ENCODE assay signal across 1 cellular context in genomic region chr7:100829150-100829716, GRCh38.
A peak's percentile ranks its signal among the peaks of the same experiment; 100 is the strongest.
TF ChIP-seq lines count a peak whose summit lies in the region.

No MANE protein-coding gene starts in this region.

TF ChIP-seq in K562, 482 proteins besides CTCF, POLR2A, EP300 and RAD21 (continued from another document and continues in another):
- TF ChIP-seq, protein P1, sequence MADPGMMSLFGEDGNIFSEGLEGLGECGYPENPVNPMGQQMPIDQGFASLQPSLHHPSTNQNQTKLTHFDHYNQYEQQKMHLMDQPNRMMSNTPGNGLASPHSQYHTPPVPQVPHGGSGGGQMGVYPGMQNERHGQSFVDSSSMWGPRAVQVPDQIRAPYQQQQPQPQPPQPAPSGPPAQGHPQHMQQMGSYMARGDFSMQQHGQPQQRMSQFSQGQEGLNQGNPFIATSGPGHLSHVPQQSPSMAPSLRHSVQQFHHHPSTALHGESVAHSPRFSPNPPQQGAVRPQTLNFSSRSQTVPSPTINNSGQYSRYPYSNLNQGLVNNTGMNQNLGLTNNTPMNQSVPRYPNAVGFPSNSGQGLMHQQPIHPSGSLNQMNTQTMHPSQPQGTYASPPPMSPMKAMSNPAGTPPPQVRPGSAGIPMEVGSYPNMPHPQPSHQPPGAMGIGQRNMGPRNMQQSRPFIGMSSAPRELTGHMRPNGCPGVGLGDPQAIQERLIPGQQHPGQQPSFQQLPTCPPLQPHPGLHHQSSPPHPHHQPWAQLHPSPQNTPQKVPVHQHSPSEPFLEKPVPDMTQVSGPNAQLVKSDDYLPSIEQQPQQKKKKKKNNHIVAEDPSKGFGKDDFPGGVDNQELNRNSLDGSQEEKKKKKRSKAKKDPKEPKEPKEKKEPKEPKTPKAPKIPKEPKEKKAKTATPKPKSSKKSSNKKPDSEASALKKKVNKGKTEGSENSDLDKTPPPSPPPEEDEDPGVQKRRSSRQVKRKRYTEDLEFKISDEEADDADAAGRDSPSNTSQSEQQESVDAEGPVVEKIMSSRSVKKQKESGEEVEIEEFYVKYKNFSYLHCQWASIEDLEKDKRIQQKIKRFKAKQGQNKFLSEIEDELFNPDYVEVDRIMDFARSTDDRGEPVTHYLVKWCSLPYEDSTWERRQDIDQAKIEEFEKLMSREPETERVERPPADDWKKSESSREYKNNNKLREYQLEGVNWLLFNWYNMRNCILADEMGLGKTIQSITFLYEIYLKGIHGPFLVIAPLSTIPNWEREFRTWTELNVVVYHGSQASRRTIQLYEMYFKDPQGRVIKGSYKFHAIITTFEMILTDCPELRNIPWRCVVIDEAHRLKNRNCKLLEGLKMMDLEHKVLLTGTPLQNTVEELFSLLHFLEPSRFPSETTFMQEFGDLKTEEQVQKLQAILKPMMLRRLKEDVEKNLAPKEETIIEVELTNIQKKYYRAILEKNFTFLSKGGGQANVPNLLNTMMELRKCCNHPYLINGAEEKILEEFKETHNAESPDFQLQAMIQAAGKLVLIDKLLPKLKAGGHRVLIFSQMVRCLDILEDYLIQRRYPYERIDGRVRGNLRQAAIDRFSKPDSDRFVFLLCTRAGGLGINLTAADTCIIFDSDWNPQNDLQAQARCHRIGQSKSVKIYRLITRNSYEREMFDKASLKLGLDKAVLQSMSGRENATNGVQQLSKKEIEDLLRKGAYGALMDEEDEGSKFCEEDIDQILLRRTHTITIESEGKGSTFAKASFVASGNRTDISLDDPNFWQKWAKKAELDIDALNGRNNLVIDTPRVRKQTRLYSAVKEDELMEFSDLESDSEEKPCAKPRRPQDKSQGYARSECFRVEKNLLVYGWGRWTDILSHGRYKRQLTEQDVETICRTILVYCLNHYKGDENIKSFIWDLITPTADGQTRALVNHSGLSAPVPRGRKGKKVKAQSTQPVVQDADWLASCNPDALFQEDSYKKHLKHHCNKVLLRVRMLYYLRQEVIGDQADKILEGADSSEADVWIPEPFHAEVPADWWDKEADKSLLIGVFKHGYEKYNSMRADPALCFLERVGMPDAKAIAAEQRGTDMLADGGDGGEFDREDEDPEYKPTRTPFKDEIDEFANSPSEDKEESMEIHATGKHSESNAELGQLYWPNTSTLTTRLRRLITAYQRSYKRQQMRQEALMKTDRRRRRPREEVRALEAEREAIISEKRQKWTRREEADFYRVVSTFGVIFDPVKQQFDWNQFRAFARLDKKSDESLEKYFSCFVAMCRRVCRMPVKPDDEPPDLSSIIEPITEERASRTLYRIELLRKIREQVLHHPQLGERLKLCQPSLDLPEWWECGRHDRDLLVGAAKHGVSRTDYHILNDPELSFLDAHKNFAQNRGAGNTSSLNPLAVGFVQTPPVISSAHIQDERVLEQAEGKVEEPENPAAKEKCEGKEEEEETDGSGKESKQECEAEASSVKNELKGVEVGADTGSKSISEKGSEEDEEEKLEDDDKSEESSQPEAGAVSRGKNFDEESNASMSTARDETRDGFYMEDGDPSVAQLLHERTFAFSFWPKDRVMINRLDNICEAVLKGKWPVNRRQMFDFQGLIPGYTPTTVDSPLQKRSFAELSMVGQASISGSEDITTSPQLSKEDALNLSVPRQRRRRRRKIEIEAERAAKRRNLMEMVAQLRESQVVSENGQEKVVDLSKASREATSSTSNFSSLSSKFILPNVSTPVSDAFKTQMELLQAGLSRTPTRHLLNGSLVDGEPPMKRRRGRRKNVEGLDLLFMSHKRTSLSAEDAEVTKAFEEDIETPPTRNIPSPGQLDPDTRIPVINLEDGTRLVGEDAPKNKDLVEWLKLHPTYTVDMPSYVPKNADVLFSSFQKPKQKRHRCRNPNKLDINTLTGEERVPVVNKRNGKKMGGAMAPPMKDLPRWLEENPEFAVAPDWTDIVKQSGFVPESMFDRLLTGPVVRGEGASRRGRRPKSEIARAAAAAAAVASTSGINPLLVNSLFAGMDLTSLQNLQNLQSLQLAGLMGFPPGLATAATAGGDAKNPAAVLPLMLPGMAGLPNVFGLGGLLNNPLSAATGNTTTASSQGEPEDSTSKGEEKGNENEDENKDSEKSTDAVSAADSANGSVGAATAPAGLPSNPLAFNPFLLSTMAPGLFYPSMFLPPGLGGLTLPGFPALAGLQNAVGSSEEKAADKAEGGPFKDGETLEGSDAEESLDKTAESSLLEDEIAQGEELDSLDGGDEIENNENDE (IDR thresholded peaks at IDR 0.05; ENCODE audit: low read depth, low read length), result no peak
- TF ChIP-seq ZNF584 (CRISPR knock-in tag; IDR thresholded peaks at IDR 0.05; ENCODE audit: low read depth) (no peak), RBM25 (IDR thresholded peaks at IDR 0.05; ENCODE audit: low read depth, low read length, severe bottlenecking) (no peak), NFRKB (IDR thresholded peaks at IDR 0.05; ENCODE audit: low read depth) (no peak), RNF2 (IDR thresholded peaks at IDR 0.05) (peak; percentile 76; the same call in 1 of the 2 replicates), ZBTB17 (CRISPR knock-in tag; IDR thresholded peaks at IDR 0.05) (no peak), ZNF23 (CRISPR knock-in tag; IDR thresholded peaks at IDR 0.05) (no peak), BRD9 (IDR thresholded peaks at IDR 0.05; ENCODE audit: low read depth, partially characterized antibody) (peak; percentile 55), FOXJ2 (tag; IDR thresholded peaks at IDR 0.05) (no peak), TCF3 (CRISPR knock-in tag; IDR thresholded peaks at IDR 0.05) (peak; percentile 95), DPF2 (IDR thresholded peaks at IDR 0.05) (peak; percentile 91), MBD2 (IDR thresholded peaks at IDR 0.05; ENCODE audit: borderline replicate concordance, low read depth) (0 out of 2 replicates have a peak, but pooled peaks have one; percentile 67), HCFC1 (IDR thresholded peaks at IDR 0.05; ENCODE audit: low read depth, low read length) (no peak), ZNF707 (CRISPR knock-in tag; conservative IDR thresholded peaks at IDR 0.05) (no peak), BHLHE40 (IDR thresholded peaks at IDR 0.05; ENCODE audit: low read length) (peak; percentile 29; the same call in 1 of the 2 replicates), MAX (CRISPR knock-in tag; IDR thresholded peaks at IDR 0.05) (no peak), MCM3 (IDR thresholded peaks at IDR 0.05) (no peak), ZBTB7A (IDR thresholded peaks at IDR 0.05; ENCODE audit: borderline replicate concordance, control insufficient read depth, low read depth, low read length) (peak; percentile 95; the same call in 1 of the 2 replicates), CHD4 (IDR thresholded peaks at IDR 0.05; ENCODE audit: insufficient read depth, insufficient replicate concordance, low read depth, low read length, poor library complexity, severe bottlenecking) (no peak), DDX20 (tag; IDR thresholded peaks at IDR 0.05; ENCODE audit: low read depth) (no peak), CREB1 (IDR thresholded peaks at IDR 0.05) (no peak; the same call in 1 of the 2 replicates), CREB1 (CRISPR knock-in tag; IDR thresholded peaks at IDR 0.05) (no peak), NFXL1 (CRISPR knock-in tag; IDR thresholded peaks at IDR 0.05) (no peak), BCL6 (CRISPR knock-in tag; IDR thresholded peaks at IDR 0.05) (no peak), SMARCA5 (IDR thresholded peaks at IDR 0.05) (peak; percentile 26; the same call in 1 of the 2 replicates), HNRNPUL1 (IDR thresholded peaks at IDR 0.05; ENCODE audit: low read length) (no peak), PHTF2 (CRISPR knock-in tag; IDR thresholded peaks at IDR 0.05) (no peak), RBM14 (IDR thresholded peaks at IDR 0.05; ENCODE audit: borderline replicate concordance, insufficient read depth, low read depth, low read length) (no peak)
- TF ChIP-seq, protein P2, sequence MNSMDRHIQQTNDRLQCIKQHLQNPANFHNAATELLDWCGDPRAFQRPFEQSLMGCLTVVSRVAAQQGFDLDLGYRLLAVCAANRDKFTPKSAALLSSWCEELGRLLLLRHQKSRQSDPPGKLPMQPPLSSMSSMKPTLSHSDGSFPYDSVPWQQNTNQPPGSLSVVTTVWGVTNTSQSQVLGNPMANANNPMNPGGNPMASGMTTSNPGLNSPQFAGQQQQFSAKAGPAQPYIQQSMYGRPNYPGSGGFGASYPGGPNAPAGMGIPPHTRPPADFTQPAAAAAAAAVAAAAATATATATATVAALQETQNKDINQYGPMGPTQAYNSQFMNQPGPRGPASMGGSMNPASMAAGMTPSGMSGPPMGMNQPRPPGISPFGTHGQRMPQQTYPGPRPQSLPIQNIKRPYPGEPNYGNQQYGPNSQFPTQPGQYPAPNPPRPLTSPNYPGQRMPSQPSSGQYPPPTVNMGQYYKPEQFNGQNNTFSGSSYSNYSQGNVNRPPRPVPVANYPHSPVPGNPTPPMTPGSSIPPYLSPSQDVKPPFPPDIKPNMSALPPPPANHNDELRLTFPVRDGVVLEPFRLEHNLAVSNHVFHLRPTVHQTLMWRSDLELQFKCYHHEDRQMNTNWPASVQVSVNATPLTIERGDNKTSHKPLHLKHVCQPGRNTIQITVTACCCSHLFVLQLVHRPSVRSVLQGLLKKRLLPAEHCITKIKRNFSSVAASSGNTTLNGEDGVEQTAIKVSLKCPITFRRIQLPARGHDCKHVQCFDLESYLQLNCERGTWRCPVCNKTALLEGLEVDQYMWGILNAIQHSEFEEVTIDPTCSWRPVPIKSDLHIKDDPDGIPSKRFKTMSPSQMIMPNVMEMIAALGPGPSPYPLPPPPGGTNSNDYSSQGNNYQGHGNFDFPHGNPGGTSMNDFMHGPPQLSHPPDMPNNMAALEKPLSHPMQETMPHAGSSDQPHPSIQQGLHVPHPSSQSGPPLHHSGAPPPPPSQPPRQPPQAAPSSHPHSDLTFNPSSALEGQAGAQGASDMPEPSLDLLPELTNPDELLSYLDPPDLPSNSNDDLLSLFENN (IDR thresholded peaks at IDR 0.05; ENCODE audit: low read depth in 2 of 2, low read length in 2 of 2), result peak in 1 of 2 experiments; percentile 80; a peak in 1 of 4 replicates
- TF ChIP-seq, protein P3, sequence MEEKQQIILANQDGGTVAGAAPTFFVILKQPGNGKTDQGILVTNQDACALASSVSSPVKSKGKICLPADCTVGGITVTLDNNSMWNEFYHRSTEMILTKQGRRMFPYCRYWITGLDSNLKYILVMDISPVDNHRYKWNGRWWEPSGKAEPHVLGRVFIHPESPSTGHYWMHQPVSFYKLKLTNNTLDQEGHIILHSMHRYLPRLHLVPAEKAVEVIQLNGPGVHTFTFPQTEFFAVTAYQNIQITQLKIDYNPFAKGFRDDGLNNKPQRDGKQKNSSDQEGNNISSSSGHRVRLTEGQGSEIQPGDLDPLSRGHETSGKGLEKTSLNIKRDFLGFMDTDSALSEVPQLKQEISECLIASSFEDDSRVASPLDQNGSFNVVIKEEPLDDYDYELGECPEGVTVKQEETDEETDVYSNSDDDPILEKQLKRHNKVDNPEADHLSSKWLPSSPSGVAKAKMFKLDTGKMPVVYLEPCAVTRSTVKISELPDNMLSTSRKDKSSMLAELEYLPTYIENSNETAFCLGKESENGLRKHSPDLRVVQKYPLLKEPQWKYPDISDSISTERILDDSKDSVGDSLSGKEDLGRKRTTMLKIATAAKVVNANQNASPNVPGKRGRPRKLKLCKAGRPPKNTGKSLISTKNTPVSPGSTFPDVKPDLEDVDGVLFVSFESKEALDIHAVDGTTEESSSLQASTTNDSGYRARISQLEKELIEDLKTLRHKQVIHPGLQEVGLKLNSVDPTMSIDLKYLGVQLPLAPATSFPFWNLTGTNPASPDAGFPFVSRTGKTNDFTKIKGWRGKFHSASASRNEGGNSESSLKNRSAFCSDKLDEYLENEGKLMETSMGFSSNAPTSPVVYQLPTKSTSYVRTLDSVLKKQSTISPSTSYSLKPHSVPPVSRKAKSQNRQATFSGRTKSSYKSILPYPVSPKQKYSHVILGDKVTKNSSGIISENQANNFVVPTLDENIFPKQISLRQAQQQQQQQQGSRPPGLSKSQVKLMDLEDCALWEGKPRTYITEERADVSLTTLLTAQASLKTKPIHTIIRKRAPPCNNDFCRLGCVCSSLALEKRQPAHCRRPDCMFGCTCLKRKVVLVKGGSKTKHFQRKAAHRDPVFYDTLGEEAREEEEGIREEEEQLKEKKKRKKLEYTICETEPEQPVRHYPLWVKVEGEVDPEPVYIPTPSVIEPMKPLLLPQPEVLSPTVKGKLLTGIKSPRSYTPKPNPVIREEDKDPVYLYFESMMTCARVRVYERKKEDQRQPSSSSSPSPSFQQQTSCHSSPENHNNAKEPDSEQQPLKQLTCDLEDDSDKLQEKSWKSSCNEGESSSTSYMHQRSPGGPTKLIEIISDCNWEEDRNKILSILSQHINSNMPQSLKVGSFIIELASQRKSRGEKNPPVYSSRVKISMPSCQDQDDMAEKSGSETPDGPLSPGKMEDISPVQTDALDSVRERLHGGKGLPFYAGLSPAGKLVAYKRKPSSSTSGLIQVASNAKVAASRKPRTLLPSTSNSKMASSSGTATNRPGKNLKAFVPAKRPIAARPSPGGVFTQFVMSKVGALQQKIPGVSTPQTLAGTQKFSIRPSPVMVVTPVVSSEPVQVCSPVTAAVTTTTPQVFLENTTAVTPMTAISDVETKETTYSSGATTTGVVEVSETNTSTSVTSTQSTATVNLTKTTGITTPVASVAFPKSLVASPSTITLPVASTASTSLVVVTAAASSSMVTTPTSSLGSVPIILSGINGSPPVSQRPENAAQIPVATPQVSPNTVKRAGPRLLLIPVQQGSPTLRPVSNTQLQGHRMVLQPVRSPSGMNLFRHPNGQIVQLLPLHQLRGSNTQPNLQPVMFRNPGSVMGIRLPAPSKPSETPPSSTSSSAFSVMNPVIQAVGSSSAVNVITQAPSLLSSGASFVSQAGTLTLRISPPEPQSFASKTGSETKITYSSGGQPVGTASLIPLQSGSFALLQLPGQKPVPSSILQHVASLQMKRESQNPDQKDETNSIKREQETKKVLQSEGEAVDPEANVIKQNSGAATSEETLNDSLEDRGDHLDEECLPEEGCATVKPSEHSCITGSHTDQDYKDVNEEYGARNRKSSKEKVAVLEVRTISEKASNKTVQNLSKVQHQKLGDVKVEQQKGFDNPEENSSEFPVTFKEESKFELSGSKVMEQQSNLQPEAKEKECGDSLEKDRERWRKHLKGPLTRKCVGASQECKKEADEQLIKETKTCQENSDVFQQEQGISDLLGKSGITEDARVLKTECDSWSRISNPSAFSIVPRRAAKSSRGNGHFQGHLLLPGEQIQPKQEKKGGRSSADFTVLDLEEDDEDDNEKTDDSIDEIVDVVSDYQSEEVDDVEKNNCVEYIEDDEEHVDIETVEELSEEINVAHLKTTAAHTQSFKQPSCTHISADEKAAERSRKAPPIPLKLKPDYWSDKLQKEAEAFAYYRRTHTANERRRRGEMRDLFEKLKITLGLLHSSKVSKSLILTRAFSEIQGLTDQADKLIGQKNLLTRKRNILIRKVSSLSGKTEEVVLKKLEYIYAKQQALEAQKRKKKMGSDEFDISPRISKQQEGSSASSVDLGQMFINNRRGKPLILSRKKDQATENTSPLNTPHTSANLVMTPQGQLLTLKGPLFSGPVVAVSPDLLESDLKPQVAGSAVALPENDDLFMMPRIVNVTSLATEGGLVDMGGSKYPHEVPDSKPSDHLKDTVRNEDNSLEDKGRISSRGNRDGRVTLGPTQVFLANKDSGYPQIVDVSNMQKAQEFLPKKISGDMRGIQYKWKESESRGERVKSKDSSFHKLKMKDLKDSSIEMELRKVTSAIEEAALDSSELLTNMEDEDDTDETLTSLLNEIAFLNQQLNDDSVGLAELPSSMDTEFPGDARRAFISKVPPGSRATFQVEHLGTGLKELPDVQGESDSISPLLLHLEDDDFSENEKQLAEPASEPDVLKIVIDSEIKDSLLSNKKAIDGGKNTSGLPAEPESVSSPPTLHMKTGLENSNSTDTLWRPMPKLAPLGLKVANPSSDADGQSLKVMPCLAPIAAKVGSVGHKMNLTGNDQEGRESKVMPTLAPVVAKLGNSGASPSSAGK (IDR thresholded peaks at IDR 0.05), result no peak
- TF ChIP-seq, protein P4, sequence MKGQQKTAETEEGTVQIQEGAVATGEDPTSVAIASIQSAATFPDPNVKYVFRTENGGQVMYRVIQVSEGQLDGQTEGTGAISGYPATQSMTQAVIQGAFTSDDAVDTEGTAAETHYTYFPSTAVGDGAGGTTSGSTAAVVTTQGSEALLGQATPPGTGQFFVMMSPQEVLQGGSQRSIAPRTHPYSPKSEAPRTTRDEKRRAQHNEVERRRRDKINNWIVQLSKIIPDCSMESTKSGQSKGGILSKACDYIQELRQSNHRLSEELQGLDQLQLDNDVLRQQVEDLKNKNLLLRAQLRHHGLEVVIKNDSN (CRISPR knock-in tag; IDR thresholded peaks at IDR 0.05), result no peak
